19 cellular contexts compared by ENCODE assay signal in the genomic region with DNA sequence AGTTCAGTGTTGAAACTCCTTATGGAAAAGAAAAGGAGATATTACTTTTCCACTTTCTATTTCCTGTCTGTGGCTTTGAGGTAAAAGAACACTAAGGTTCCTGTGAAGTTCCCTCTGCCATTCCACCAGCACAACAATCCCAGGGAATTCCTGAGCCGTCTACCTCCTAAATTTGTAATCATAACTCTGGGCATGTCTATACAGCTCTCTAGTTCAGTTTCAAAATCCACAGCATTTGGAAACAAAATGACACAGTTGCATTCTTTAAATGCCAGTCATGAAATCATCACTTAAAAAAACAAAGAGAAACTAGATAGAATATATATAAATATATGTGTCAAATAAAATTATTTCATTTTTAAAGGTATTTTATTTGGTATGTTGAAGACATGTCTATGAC. TPM values are rescaled to one million over a fixed set of nuclear protein-coding genes. Genes with fewer than 3 reads are reported as not detected.
DNase-seq lines count a peak whose midpoint lies in the region; ATAC-seq and TF ChIP-seq lines count a peak whose summit lies in the region.
"Had no signal": no experiment of that assay in that cellular context is flagged by ENCODE, and none has a peak within 500 bp of the region (broad histone marks: within the 10 kb centered on the region; RNA-seq: fewer than 3 reads in every experiment).

No MANE protein-coding gene starts in this region.

- peaks cover 7% of the 10 kb centered on the region for H3K4me1 Mint-ChIP-seq in activated T-helper 17 cell treated with anti-CD3 and anti-CD28 coated beads, Interleukin-2, amount 50 U/mL, for 72 hours
- H3K4me1 Mint-ChIP-seq: natural killer cell had no signal

- peak overlapping the region; percentile 46 for H3K27ac Mint-ChIP-seq in activated T-helper 17 cell treated with anti-CD3 and anti-CD28 coated beads, Interleukin-2, amount 50 U/mL, for 72 hours

- H3K4me3 Mint-ChIP-seq in activated T-helper 17 cell treated with anti-CD3 and anti-CD28 coated beads, Interleukin-2, amount 50 U/mL, for 72 hours: no peak overlapping the region
- H3K4me3 Mint-ChIP-seq: natural killer cell had no signal

- H3K36me3 ChIP-seq in fibroblast of lung (ENCODE audit: control insufficient read depth, insufficient read depth, low read length) (no peaks in the 10 kb centered on the region), skeletal muscle satellite cell (ENCODE audit: insufficient read depth, low read length) (peaks cover 49% of the 10 kb centered on the region), spleen (peaks cover 5 to 97% (median 72%) of the 10 kb centered on the region in 6 donors)

- no peaks in the 10 kb centered on the region for H3K27me3 Mint-ChIP-seq in activated T-helper 17 cell treated with anti-CD3 and anti-CD28 coated beads, Interleukin-2, amount 50 U/mL, for 72 hours

- H3K4me1 ChIP-seq in fibroblast of lung (ENCODE audit: control insufficient read depth, extremely low read depth, insufficient read depth, low read length) (peaks cover 13% of the 10 kb centered on the region), skeletal muscle satellite cell (ENCODE audit: control insufficient read depth, insufficient read depth, low read length) (peaks cover 32% of the 10 kb centered on the region), spleen (no peaks in the 10 kb centered on the region)

- 65 to 75% (median 73%) methylated on average over 1 of the region's 1 CpG for WGBS in spleen, 5 donors

- H3K4me3 ChIP-seq in fibroblast of lung (replicated peaks in 1 of 4; ENCODE audit: control extremely low read depth in 1 of 4, insufficient read depth in 1 of 4, low read depth in 3 of 4, low read length in 4 of 4) (no peak overlapping the region), skeletal muscle satellite cell (ENCODE audit: low read length) (no peak overlapping the region), spleen (no peak overlapping the region)
- H3K4me3 ChIP-seq: K562 had no signal

- no peaks in the 10 kb centered on the region for H3K27me3 ChIP-seq in fibroblast of lung (ENCODE audit: control insufficient read depth, insufficient read depth, low read length)
- H3K27me3 ChIP-seq in skeletal muscle satellite cell (ENCODE audit: control insufficient read depth, insufficient read depth, low read length): no peaks in the 10 kb centered on the region
- H3K27me3 ChIP-seq in spleen (replicated peaks in 1 of 7): no peaks in the 10 kb centered on the region

- H3K9me3 Mint-ChIP-seq in activated T-helper 17 cell treated with anti-CD3 and anti-CD28 coated beads, Interleukin-2, amount 50 U/mL, for 72 hours: no peaks in the 10 kb centered on the region
- H3K9me3 Mint-ChIP-seq: natural killer cell had no signal

- no peak overlapping the region for H2AFZ ChIP-seq in fibroblast of lung (ENCODE audit: low read length)

- TF ChIP-seq CTCF in fibroblast of lung (conservative IDR thresholded peaks at IDR 0.05 in 1 of 2, IDR thresholded peaks at IDR 0.05 in 1 of 2; ENCODE audit: low read depth in 1 of 2, low read length in 2 of 2) (no peak), spleen (IDR thresholded peaks at IDR 0.05 in 8 of 11, conservative IDR thresholded peaks at IDR 0.05 in 3 of 11) (no peak)

- no peaks in the 10 kb centered on the region for H3K79me2 ChIP-seq in fibroblast of lung (ENCODE audit: control insufficient read depth, insufficient read depth, low read length)

- H3K9me3 ChIP-seq in fibroblast of lung (ENCODE audit: control insufficient read depth, insufficient read depth, low read depth, low read length) (no peaks in the 10 kb centered on the region), skeletal muscle satellite cell (replicated peaks; ENCODE audit: low read length) (no peaks in the 10 kb centered on the region), spleen (no peaks in the 10 kb centered on the region)

- intact Hi-C loops in spleen (cut with DNase I; ENCODE audit: low total_unique reads): no loop called here

- H3K9ac ChIP-seq in fibroblast of lung (ENCODE audit: insufficient read depth, low read length) (no peak overlapping the region), skeletal muscle satellite cell (ENCODE audit: low read depth, low read length) (peak overlapping the region; percentile 61)

- DNase-seq in GM04503 (ENCODE audit: low read depth) (peak; percentile 39), fibroblast of lung (ENCODE audit: low read depth in 2 of 2) (peak; percentile 48 to 74), NCI-H2227 treated with DMSO at 0.1 percent for 48 hours (lab: John Stamatoyannopoulos, UW) (no peak), hypothalamus (lab: John Stamatoyannopoulos, UW) (no peak), spleen (no peak)
- no peak for DNase-seq in activated CD4-positive, alpha-beta T cell treated with anti-CD3 and anti-CD28 coated beads, Interleukin-2, amount 50 U/mL, for 4 hours
- DNase-seq: activated CD4-positive, alpha-beta T cell treated with anti-CD3 and anti-CD28 coated beads, Interleukin-2, amount 50 U/mL, for 1 hour; activated gamma-delta T cell; cerebellar nuclear complex; natural killer cell; NCI-H1930; NCI-H774; substantia nigra; T1000 had no signal

- TF ChIP-seq POLR2A in spleen (IDR thresholded peaks at IDR 0.05): no peak

- no peak for ATAC-seq in activated T-helper 17 cell treated with anti-CD3 and anti-CD28 coated beads, Interleukin-2, amount 50 U/mL, for 72 hours (replicated peaks)
- ATAC-seq: K562, natural killer cell, Right ventricle myocardium inferior, sciatic nerve had no signal

- H3K36me3 Mint-ChIP-seq in activated T-helper 17 cell treated with anti-CD3 and anti-CD28 coated beads, Interleukin-2, amount 50 U/mL, for 72 hours (ENCODE audit: low read depth): peaks cover 90% of the 10 kb centered on the region

- H3K27ac ChIP-seq in fibroblast of lung (ENCODE audit: insufficient read depth, low read length) (peak overlapping the region; percentile 63), spleen (no peak overlapping the region)

- H4K20me1 ChIP-seq in fibroblast of lung (ENCODE audit: control insufficient read depth, extremely low read depth, insufficient read depth, low read length): no peaks in the 10 kb centered on the region

- H3K4me2 ChIP-seq in fibroblast of lung (ENCODE audit: extremely low read depth, insufficient read depth, low read length) (no peak overlapping the region), skeletal muscle satellite cell (ENCODE audit: low read length) (peak overlapping the region; percentile 41)

RNA-seq across cellular contexts. Expression of a gene that starts 9.0 kb away (rescaled TPM):
- under 1 TPM; 0.32 to 0.54 TPM for total RNA-seq in activated T-helper 17 cell treated with anti-CD3 and anti-CD28 coated beads, Interleukin-2, amount 50 U/mL, for 72 hours
- 9.1 and 9.8 TPM in 2 replicates for total RNA-seq in fibroblast of lung
- polyA plus RNA-seq in fibroblast of lung: 5.2 and 10.2 TPM in 2 replicates
- 3.7 and 7.8 TPM in 2 replicates for polyA plus RNA-seq in fibroblast of lung (2012)
- polyA minus RNA-seq in fibroblast of lung (ENCODE audit: low replicate concordance): 4.4 and 14.9 TPM in 2 replicates
- total RNA-seq in skeletal muscle satellite cell (2012; rRNA removed): 14.2 and 16.5 TPM in 2 replicates
- total RNA-seq in spleen: 10 to 100 TPM in 5 of 7 donors, 1 to 10 TPM in 2; 7.5 to 13.1 (median 10.8) TPM
- polyA plus RNA-seq in spleen: 1 to 10 TPM; 1.6 to 4.0 (median 2.3) TPM

RNA-seq across cellular contexts. Expression of a gene that starts 35.5 kb away (rescaled TPM):
- 10 to 100 TPM; 24.0 to 37.6 TPM for total RNA-seq in activated T-helper 17 cell treated with anti-CD3 and anti-CD28 coated beads, Interleukin-2, amount 50 U/mL, for 72 hours
- total RNA-seq in fibroblast of lung (22.6 and 28.2 TPM in 2 replicates), spleen (10 to 100 TPM; 42.5 to 98.9 (median 64.0) TPM)
- polyA plus RNA-seq in fibroblast of lung (15.8 and 16.2 TPM in 2 replicates), spleen (10 to 100 TPM; 18.3 to 24.5 (median 19.2) TPM)
- polyA plus RNA-seq in fibroblast of lung (2012): 12.9 and 13.9 TPM in 2 replicates
- 3.9 and 7.8 TPM in 2 replicates for polyA minus RNA-seq in fibroblast of lung (ENCODE audit: low replicate concordance)
- 20.8 and 23.1 TPM in 2 replicates for total RNA-seq in skeletal muscle satellite cell (2012; rRNA removed)

RNA-seq across cellular contexts. Expression of a gene that starts 40.3 kb away (rescaled TPM):
- total RNA-seq in activated T-helper 17 cell treated with anti-CD3 and anti-CD28 coated beads, Interleukin-2, amount 50 U/mL, for 72 hours: 10 to 100 TPM; 61.0 to 79.7 TPM
- 9.5 and 24.8 TPM in 2 replicates for total RNA-seq in fibroblast of lung
- polyA plus RNA-seq in fibroblast of lung: 10.5 and 28.2 TPM in 2 replicates
- 12.8 and 34.0 TPM in 2 replicates for polyA plus RNA-seq in fibroblast of lung (2012)
- polyA minus RNA-seq in fibroblast of lung (ENCODE audit: low replicate concordance): 2.3 and 2.4 TPM in 2 replicates
- total RNA-seq in skeletal muscle satellite cell (2012; rRNA removed): 24.6 and 28.2 TPM in 2 replicates
- total RNA-seq in spleen: 10 to 100 TPM; 13.9 to 24.7 (median 21.9) TPM
- polyA plus RNA-seq in spleen: 10 to 100 TPM in 1 of 3 donors, 1 to 10 TPM in 2; 4.7 to 10.4 (median 6.1) TPM

Comparison
In these comparisons a context has a peak if more than half of its experiments do, and no peak if none do; other contexts are left out.
1. DNase-seq: peak in GM04503 (single experiment) and fibroblast of lung (2 of 2); none in activated CD4-positive, alpha-beta T cell treated with anti-CD3 and anti-CD28 coated beads, Interleukin-2, amount 50 U/mL, for 4 hours (0 of 2), NCI-H2227 treated with DMSO at 0.1 percent for 48 hours (single experiment), hypothalamus (0 of 51) and spleen (single experiment).